23 cellular contexts compared by ENCODE assay signal in the genomic region with DNA sequence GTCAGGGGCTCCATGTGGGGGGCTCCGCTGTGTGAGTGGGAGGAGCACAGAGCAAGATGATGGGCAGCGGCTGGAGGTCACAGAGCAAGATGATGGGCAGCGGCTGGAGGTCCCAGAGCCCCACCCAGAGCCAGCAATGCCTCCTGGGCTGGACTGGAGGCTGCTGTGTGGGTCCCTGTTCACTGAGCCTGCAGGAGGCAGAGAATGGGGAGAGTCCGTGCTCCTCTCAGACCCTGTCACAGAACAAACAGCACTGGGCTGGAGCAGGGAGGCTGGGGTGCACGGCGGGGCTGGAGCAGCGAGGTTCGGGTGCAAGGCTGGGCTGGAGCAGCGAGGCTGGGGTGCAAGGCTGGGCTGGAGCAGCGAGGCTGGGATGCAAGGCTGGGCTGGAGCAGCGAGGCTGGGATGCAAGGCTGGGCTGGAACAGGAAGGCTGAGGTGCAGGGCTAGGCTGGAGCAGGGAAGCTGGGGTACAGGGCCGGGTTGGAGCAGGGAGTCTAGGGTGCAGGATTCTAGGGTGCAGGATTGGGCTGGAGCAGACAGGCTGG.
"Had no signal": no experiment of that assay in that cellular context is flagged by ENCODE, and none has a peak within 500 bp of the region (broad histone marks: within the 10 kb centered on the region; RNA-seq: fewer than 3 reads in every experiment).

No MANE protein-coding gene starts in this region.

- ATAC-seq: activated CD4-positive, CD25-positive, alpha-beta regulatory T cell treated with anti-CD3 and anti-CD28 coated beads, Interleukin-2, amount 50 U/mL, for 24 hours; activated CD8-positive, alpha-beta T cell treated with anti-CD3 and anti-CD28 coated beads for 36 hours; activated T-cell treated with anti-CD3 and anti-CD28 coated beads, Interleukin-2, amount 50 U/mL, for 4 hours; activated T-helper 17 cell treated with anti-CD3 and anti-CD28 coated beads, Interleukin-2, amount 50 U/mL, for 72 hours; K562 had no signal

- FAIRE-seq: K562 had no signal

- H3K4me3 ChIP-seq: adrenal gland, breast epithelium, K562, Peyer's patch had no signal

- H3K27ac Mint-ChIP-seq: activated CD8-positive, alpha-beta T cell treated with anti-CD3 and anti-CD28 coated beads for 36 hours; activated naive CD4-positive, alpha-beta T cell treated with anti-CD3 and anti-CD28 coated beads, Interleukin-2, amount 10 ng/mL, durations not matched to agents 7 days and 5 days; activated naive CD8-positive, alpha-beta T cell treated with anti-CD3 and anti-CD28 coated beads, Interleukin-2, amount 10 ng/mL, durations not matched to agents 7 days and 5 days; activated T-helper 17 cell treated with anti-CD3 and anti-CD28 coated beads, Interleukin-2, amount 50 U/mL, for 72 hours; T-helper 1 cell treated with Interleukin-12 subunit alpha and Interleukin-12 subunit beta and Interleukin-4 antibody, amounts not matched to agents 30 μg/mL and 1 μg/mL, for 36 hours had no signal

- H3K36me3 ChIP-seq: adrenal gland, breast epithelium, Peyer's patch had no signal

- H3K9me3 Mint-ChIP-seq: activated CD8-positive, alpha-beta T cell treated with anti-CD3 and anti-CD28 coated beads for 36 hours; activated naive CD4-positive, alpha-beta T cell treated with anti-CD3 and anti-CD28 coated beads, Interleukin-2, amount 10 ng/mL, durations not matched to agents 7 days and 5 days; activated naive CD8-positive, alpha-beta T cell treated with anti-CD3 and anti-CD28 coated beads, Interleukin-2, amount 10 ng/mL, durations not matched to agents 7 days and 5 days; activated T-cell treated with anti-CD3 and anti-CD28 coated beads, Interleukin-2, amount 50 U/mL, for 4 hours; activated T-helper 17 cell treated with anti-CD3 and anti-CD28 coated beads, Interleukin-2, amount 50 U/mL, for 72 hours; T-helper 1 cell treated with Interleukin-12 subunit alpha and Interleukin-12 subunit beta and Interleukin-4 antibody, amounts not matched to agents 30 μg/mL and 1 μg/mL, for 36 hours had no signal

- H3K9me3 ChIP-seq: adrenal gland, breast epithelium, Peyer's patch had no signal

- H3K27me3 Mint-ChIP-seq: activated CD8-positive, alpha-beta T cell treated with anti-CD3 and anti-CD28 coated beads for 36 hours; activated naive CD4-positive, alpha-beta T cell treated with anti-CD3 and anti-CD28 coated beads, Interleukin-2, amount 10 ng/mL, durations not matched to agents 7 days and 5 days; activated naive CD8-positive, alpha-beta T cell treated with anti-CD3 and anti-CD28 coated beads, Interleukin-2, amount 10 ng/mL, durations not matched to agents 7 days and 5 days; activated T-helper 17 cell treated with anti-CD3 and anti-CD28 coated beads, Interleukin-2, amount 50 U/mL, for 72 hours had no signal

- H3K4me1 Mint-ChIP-seq: activated naive CD4-positive, alpha-beta T cell treated with anti-CD3 and anti-CD28 coated beads, Interleukin-2, amount 10 ng/mL, durations not matched to agents 7 days and 5 days had no signal

- H3K4me3 Mint-ChIP-seq: activated CD8-positive, alpha-beta T cell treated with anti-CD3 and anti-CD28 coated beads for 36 hours; activated naive CD4-positive, alpha-beta T cell treated with anti-CD3 and anti-CD28 coated beads, Interleukin-2, amount 10 ng/mL, durations not matched to agents 7 days and 5 days; activated naive CD8-positive, alpha-beta T cell treated with anti-CD3 and anti-CD28 coated beads, Interleukin-2, amount 10 ng/mL, durations not matched to agents 7 days and 5 days; activated T-cell treated with anti-CD3 and anti-CD28 coated beads, Interleukin-2, amount 50 U/mL, for 4 hours; activated T-helper 17 cell treated with anti-CD3 and anti-CD28 coated beads, Interleukin-2, amount 50 U/mL, for 72 hours; T-helper 1 cell treated with Interleukin-12 subunit alpha and Interleukin-12 subunit beta and Interleukin-4 antibody, amounts not matched to agents 30 μg/mL and 1 μg/mL, for 36 hours had no signal

- H3K27ac ChIP-seq: adrenal gland, breast epithelium, Peyer's patch, RWPE1 had no signal

- H3K36me3 Mint-ChIP-seq: activated naive CD4-positive, alpha-beta T cell treated with anti-CD3 and anti-CD28 coated beads, Interleukin-2, amount 10 ng/mL, durations not matched to agents 7 days and 5 days; activated naive CD8-positive, alpha-beta T cell treated with anti-CD3 and anti-CD28 coated beads, Interleukin-2, amount 10 ng/mL, durations not matched to agents 7 days and 5 days had no signal

- DNase-seq: activated CD4-positive, alpha-beta T cell treated with anti-CD3 and anti-CD28 coated beads for 4 hours; activated CD8-positive, alpha-beta T cell treated with anti-CD3 and anti-CD28 coated beads for 36 hours; activated gamma-delta T cell; activated naive CD4-positive, alpha-beta T cell treated with anti-CD3 and anti-CD28 coated beads, Interleukin-2, amount 10 ng/mL, durations not matched to agents 7 days and 5 days; activated naive CD8-positive, alpha-beta T cell treated with anti-CD3 and anti-CD28 coated beads, Interleukin-2, amount 10 ng/mL, durations not matched to agents 7 days and 5 days; activated T-cell treated with anti-CD3 and anti-CD28 coated beads, Interleukin-2, amount 50 U/mL, for 4 hours; adrenal gland; anterior cingulate cortex; Karpas-422; MM.1S; NCI-H1105; NCI-H1436; NCI-H1694 treated with DMSO at 0.1 percent for 48 hours; NCI-H2029 treated with DMSO at 0.1 percent for 48 hours; NK-92 treated with Interleukin-12 subunit alpha and Interleukin-12 subunit beta, amount 100 ng/mL, for 24 hours; OCI-M1; Peyer's patch had no signal

- H3K27me3 ChIP-seq: adrenal gland, Peyer's patch had no signal

- H3K4me1 ChIP-seq: adrenal gland, breast epithelium had no signal
